22 cellular contexts compared by ENCODE assay signal in genomic region chr5:130138406-130139060, GRCh38.
A peak's percentile ranks its signal among the peaks of the same experiment; 100 is the strongest.
DNase-seq lines count a peak whose midpoint lies in the region; ATAC-seq and TF ChIP-seq lines count a peak whose summit lies in the region.
"Had no signal": no experiment of that assay in that cellular context is flagged by ENCODE, and none has a peak within 500 bp of the region (broad histone marks: within the 10 kb centered on the region; RNA-seq: fewer than 3 reads in every experiment).

No MANE protein-coding gene starts in this region.

- no peaks in the 10 kb centered on the region for H4K20me1 ChIP-seq in SK-N-SH (ENCODE audit: insufficient read depth)

- no peak overlapping the region for H3K27ac ChIP-seq in SK-N-SH (ENCODE audit: low read depth in 2 of 2, low read length in 1 of 2)
- H3K27ac ChIP-seq: RWPE1 had no signal

- no peaks in the 10 kb centered on the region for H3K36me3 Mint-ChIP-seq in chondrocyte (ENCODE audit: low read depth)
- H3K36me3 Mint-ChIP-seq: activated naive CD8-positive, alpha-beta T cell treated with anti-CD3 and anti-CD28 coated beads, Interleukin-2, amount 10 ng/mL, durations not matched to agents 7 days and 5 days; IgD-negative memory B cell; naive thymus-derived CD8-positive, alpha-beta T cell; type B pancreatic cell had no signal

- H3F3A ChIP-seq in SK-N-SH (replicated peaks; ENCODE audit: insufficient read depth) = no peaks in the 10 kb centered on the region

- H3K79me2 ChIP-seq in SK-N-SH (ENCODE audit: insufficient read depth) = no peaks in the 10 kb centered on the region

- H3K9ac ChIP-seq in SK-N-SH = no peak overlapping the region

- H3K27me3 ChIP-seq in SK-N-SH (ENCODE audit: insufficient read depth) (no peaks in the 10 kb centered on the region), MG63 (no peaks in the 10 kb centered on the region)

- no peaks in the 10 kb centered on the region for H3K9me2 ChIP-seq in SK-N-SH

- H3K4me1 ChIP-seq in SK-N-SH (ENCODE audit: control insufficient read depth in 1 of 2, insufficient read depth in 2 of 2, low read depth in 1 of 2, low read length in 1 of 2) = no peaks in the 10 kb centered on the region
- H3K4me1 ChIP-seq: HAP-1 had no signal

- no peak overlapping the region for H3K4me2 ChIP-seq in SK-N-SH

- CTCF ChIA-PET in SK-N-SH (lab: Yijun Ruan, JAX) = no interaction called here

- H3K27ac Mint-ChIP-seq in chondrocyte (ENCODE audit: unreplicated experiment) = peak overlapping the region; percentile 91
- H3K27ac Mint-ChIP-seq: activated naive CD8-positive, alpha-beta T cell treated with anti-CD3 and anti-CD28 coated beads, Interleukin-2, amount 10 ng/mL, durations not matched to agents 7 days and 5 days; activated T-helper 1 cell treated with anti-CD3 and anti-CD28 coated beads, Interleukin-12 subunit alpha, Interleukin-12 subunit beta, Interleukin-2, Interleukin-4 antibody, amounts not matched to agents 30 ng/mL and 10 ng/mL and 1 ng/mL, durations not matched to agents 14 hours and 24 hours and 36 hours; IgD-negative memory B cell; naive thymus-derived CD8-positive, alpha-beta T cell; stimulated activated naive CD8-positive, alpha-beta T cell treated with anti-CD3 and anti-CD28 coated beads, Interleukin-15, Interleukin-2, amounts not matched to agents 100 ng/mL and 50 ng/mL, for 24 hours; type B pancreatic cell had no signal

- peaks cover 54% of the 10 kb centered on the region for H3K4me1 Mint-ChIP-seq in chondrocyte (ENCODE audit: low read depth)
- H3K4me1 Mint-ChIP-seq: activated naive CD8-positive, alpha-beta T cell treated with anti-CD3 and anti-CD28 coated beads, Interleukin-2, amount 10 ng/mL, durations not matched to agents 7 days and 5 days; central memory CD8-positive, alpha-beta T cell; IgD-negative memory B cell; naive thymus-derived CD8-positive, alpha-beta T cell had no signal

- H2AFZ ChIP-seq in SK-N-SH (ENCODE audit: low read depth) = no peak overlapping the region

- no peaks in the 10 kb centered on the region for H3K27me3 Mint-ChIP-seq in chondrocyte (ENCODE audit: low read depth)
- H3K27me3 Mint-ChIP-seq: activated naive CD8-positive, alpha-beta T cell treated with anti-CD3 and anti-CD28 coated beads, Interleukin-2, amount 10 ng/mL, durations not matched to agents 7 days and 5 days; central memory CD8-positive, alpha-beta T cell; IgD-negative memory B cell; stimulated activated naive CD8-positive, alpha-beta T cell treated with anti-CD3 and anti-CD28 coated beads, Interleukin-15, Interleukin-2, amounts not matched to agents 100 ng/mL and 50 ng/mL, for 24 hours; type B pancreatic cell had no signal

- TF ChIP-seq RAD21 in SK-N-SH (IDR thresholded peaks at IDR 0.05; ENCODE audit: low read length) = no peak

- no peaks in the 10 kb centered on the region for H3K9me3 Mint-ChIP-seq in chondrocyte (ENCODE audit: low read depth)
- H3K9me3 Mint-ChIP-seq: activated naive CD8-positive, alpha-beta T cell treated with anti-CD3 and anti-CD28 coated beads, Interleukin-2, amount 10 ng/mL, durations not matched to agents 7 days and 5 days; activated T-helper 1 cell treated with anti-CD3 and anti-CD28 coated beads, Interleukin-12 subunit alpha, Interleukin-12 subunit beta, Interleukin-2, Interleukin-4 antibody, amounts not matched to agents 30 ng/mL and 10 ng/mL and 1 ng/mL, durations not matched to agents 14 hours and 24 hours and 36 hours; central memory CD8-positive, alpha-beta T cell; IgD-negative memory B cell; naive thymus-derived CD8-positive, alpha-beta T cell; stimulated activated naive CD8-positive, alpha-beta T cell treated with anti-CD3 and anti-CD28 coated beads, Interleukin-15, Interleukin-2, amounts not matched to agents 100 ng/mL and 50 ng/mL, for 24 hours; type B pancreatic cell had no signal

- TF ChIP-seq EP300 in SK-N-SH (IDR thresholded peaks at IDR 0.05; ENCODE audit: borderline replicate concordance in 1 of 2, low read depth in 1 of 2, low read length in 1 of 2) = no peak

- ATAC-seq in SK-N-SH treated with all-trans-retinoic acid at 6 μM for 48 hours (no peak), HG03095 (IDR thresholded peaks at IDR 0.05; ENCODE audit: unreplicated experiment) (no peak), HG02623 (IDR thresholded peaks at IDR 0.05; ENCODE audit: unreplicated experiment) (no peak)
- ATAC-seq: GM12878; naive thymus-derived CD8-positive, alpha-beta T cell had no signal

- H3K4me3 ChIP-seq in SK-N-SH (ENCODE audit: low read depth in 2 of 2, low read length in 1 of 2) (no peak overlapping the region), MG63 (no peak overlapping the region)
- H3K4me3 ChIP-seq: GM12878, HAP-1 had no signal

- POLR2A ChIA-PET in SK-N-SH (lab: Yijun Ruan, JAX) = no interaction called here

- no peaks in the 10 kb centered on the region for H3K9me3 ChIP-seq in SK-N-SH
- no peaks in the 10 kb centered on the region for H3K9me3 ChIP-seq in MG63
- H3K9me3 ChIP-seq: HAP-1 had no signal

- DNase-seq in SK-N-SH = no peak
- DNase-seq in chondrocyte (ENCODE audit: low spot score) = no peak
- DNase-seq in foreskin melanocyte = peak; percentile 29
- DNase-seq in COLO668 (lab: John Stamatoyannopoulos, UW; ENCODE audit: unreplicated experiment) = no peak
- DNase-seq in MG63 = no peak
- DNase-seq: activated naive CD8-positive, alpha-beta T cell treated with anti-CD3 and anti-CD28 coated beads, Interleukin-2, amount 10 ng/mL, durations not matched to agents 7 days and 5 days; C1 segment of cervical spinal cord; DMS153; naive thymus-derived CD8-positive, alpha-beta T cell; NCI-H1694; stimulated activated CD4-positive, alpha-beta T cell treated with anti-CD3 and anti-CD28 coated beads, Interleukin-2, amount 100 ng/mL, for 24 hours had no signal

- TF ChIP-seq CTCF in SK-N-SH (IDR thresholded peaks at IDR 0.05) (no peak), chondrocyte (IDR thresholded peaks at IDR 0.05) (no peak)

- H3K4me3 Mint-ChIP-seq in chondrocyte (ENCODE audit: unreplicated experiment) = no peak overlapping the region
- H3K4me3 Mint-ChIP-seq: activated naive CD8-positive, alpha-beta T cell treated with anti-CD3 and anti-CD28 coated beads, Interleukin-2, amount 10 ng/mL, durations not matched to agents 7 days and 5 days; activated T-helper 1 cell treated with anti-CD3 and anti-CD28 coated beads, Interleukin-12 subunit alpha, Interleukin-12 subunit beta, Interleukin-2, Interleukin-4 antibody, amounts not matched to agents 30 ng/mL and 10 ng/mL and 1 ng/mL, durations not matched to agents 14 hours and 24 hours and 36 hours; central memory CD8-positive, alpha-beta T cell; IgD-negative memory B cell; naive thymus-derived CD8-positive, alpha-beta T cell; stimulated activated naive CD8-positive, alpha-beta T cell treated with anti-CD3 and anti-CD28 coated beads, Interleukin-15, Interleukin-2, amounts not matched to agents 100 ng/mL and 50 ng/mL, for 24 hours; type B pancreatic cell had no signal

- no peaks in the 10 kb centered on the region for H3K36me3 ChIP-seq in SK-N-SH (replicated peaks in 1 of 2; ENCODE audit: control insufficient read depth in 1 of 2, insufficient read depth in 2 of 2, low read length in 1 of 2)
- H3K36me3 ChIP-seq in MG63 = no peaks in the 10 kb centered on the region
- H3K36me3 ChIP-seq: HAP-1 had no signal

TF ChIP-seq in SK-N-SH treated with all-trans-retinoic acid at 6 μM for 48 hours, 23 proteins besides CTCF, POLR2A, EP300 and RAD21 (continues in another document):
- no peak for TF ChIP-seq TSHZ2 (CRISPR knock-in tag; IDR thresholded peaks at IDR 0.05)
- TF ChIP-seq SNAI2 (CRISPR knock-in tag; IDR thresholded peaks at IDR 0.05) = no peak

TF ChIP-seq in SK-N-SH, 30 proteins besides CTCF, POLR2A, EP300 and RAD21:
- no peak for TF ChIP-seq PBX3 (IDR thresholded peaks at IDR 0.05)
- TF ChIP-seq ELF1 (IDR thresholded peaks at IDR 0.05) = no peak
- no peak for TF ChIP-seq RFX5 (IDR thresholded peaks at IDR 0.05; ENCODE audit: low read length)
- no peak for TF ChIP-seq TEAD4 (IDR thresholded peaks at IDR 0.05; ENCODE audit: borderline replicate concordance, insufficient read depth)
- TF ChIP-seq, protein P1, sequence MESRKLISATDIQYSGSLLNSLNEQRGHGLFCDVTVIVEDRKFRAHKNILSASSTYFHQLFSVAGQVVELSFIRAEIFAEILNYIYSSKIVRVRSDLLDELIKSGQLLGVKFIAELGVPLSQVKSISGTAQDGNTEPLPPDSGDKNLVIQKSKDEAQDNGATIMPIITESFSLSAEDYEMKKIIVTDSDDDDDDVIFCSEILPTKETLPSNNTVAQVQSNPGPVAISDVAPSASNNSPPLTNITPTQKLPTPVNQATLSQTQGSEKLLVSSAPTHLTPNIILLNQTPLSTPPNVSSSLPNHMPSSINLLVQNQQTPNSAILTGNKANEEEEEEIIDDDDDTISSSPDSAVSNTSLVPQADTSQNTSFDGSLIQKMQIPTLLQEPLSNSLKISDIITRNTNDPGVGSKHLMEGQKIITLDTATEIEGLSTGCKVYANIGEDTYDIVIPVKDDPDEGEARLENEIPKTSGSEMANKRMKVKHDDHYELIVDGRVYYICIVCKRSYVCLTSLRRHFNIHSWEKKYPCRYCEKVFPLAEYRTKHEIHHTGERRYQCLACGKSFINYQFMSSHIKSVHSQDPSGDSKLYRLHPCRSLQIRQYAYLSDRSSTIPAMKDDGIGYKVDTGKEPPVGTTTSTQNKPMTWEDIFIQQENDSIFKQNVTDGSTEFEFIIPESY (IDR thresholded peaks at IDR 0.05; ENCODE audit: borderline replicate concordance, low read depth) = no peak
- TF ChIP-seq GABPA (IDR thresholded peaks at IDR 0.05; ENCODE audit: low read depth) = no peak
- TF ChIP-seq RCOR1 (IDR thresholded peaks at IDR 0.05; ENCODE audit: low read length) = no peak
- TF ChIP-seq SIN3A (IDR thresholded peaks at IDR 0.05; ENCODE audit: borderline replicate concordance, low read depth, low read length) = no peak
- no peak for TF ChIP-seq POLR2AphosphoS5 (IDR thresholded peaks at IDR 0.05; ENCODE audit: low read depth, low read length)
- TF ChIP-seq, protein P2, sequence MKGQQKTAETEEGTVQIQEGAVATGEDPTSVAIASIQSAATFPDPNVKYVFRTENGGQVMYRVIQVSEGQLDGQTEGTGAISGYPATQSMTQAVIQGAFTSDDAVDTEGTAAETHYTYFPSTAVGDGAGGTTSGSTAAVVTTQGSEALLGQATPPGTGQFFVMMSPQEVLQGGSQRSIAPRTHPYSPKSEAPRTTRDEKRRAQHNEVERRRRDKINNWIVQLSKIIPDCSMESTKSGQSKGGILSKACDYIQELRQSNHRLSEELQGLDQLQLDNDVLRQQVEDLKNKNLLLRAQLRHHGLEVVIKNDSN (IDR thresholded peaks at IDR 0.05; ENCODE audit: borderline replicate concordance, low read depth) = no peak
- no peak for TF ChIP-seq SMC3 (IDR thresholded peaks at IDR 0.05; ENCODE audit: low read depth, low read length)
